Comparison of ENCODE assay signal across 1 cellular context in genomic region chr7:131513245-131514061, GRCh38.
TF ChIP-seq lines count a peak whose summit lies in the region.

No MANE protein-coding gene starts in this region.

TF ChIP-seq in HepG2, 621 proteins besides CTCF, POLR2A, EP300 and RAD21 (continued from another document and continues in another):
- no peak for TF ChIP-seq PCBP2 (optimal IDR thresholded peaks at IDR 0.05; ENCODE audit: low read depth, low read length, poor library complexity, severe bottlenecking)
- 0 out of 2 replicates have a peak, but pooled peaks have one; percentile 43 for TF ChIP-seq ZNF605 (CRISPR knock-in tag; IDR thresholded peaks at IDR 0.05)
- TF ChIP-seq, protein P1, sequence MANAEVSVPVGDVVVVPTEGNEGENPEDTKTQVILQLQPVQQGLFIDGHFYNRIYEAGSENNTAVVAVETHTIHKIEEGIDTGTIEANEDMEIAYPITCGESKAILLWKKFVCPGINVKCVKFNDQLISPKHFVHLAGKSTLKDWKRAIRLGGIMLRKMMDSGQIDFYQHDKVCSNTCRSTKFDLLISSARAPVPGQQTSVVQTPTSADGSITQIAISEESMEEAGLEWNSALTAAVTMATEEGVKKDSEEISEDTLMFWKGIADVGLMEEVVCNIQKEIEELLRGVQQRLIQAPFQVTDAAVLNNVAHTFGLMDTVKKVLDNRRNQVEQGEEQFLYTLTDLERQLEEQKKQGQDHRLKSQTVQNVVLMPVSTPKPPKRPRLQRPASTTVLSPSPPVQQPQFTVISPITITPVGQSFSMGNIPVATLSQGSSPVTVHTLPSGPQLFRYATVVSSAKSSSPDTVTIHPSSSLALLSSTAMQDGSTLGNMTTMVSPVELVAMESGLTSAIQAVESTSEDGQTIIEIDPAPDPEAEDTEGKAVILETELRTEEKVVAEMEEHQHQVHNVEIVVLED (CRISPR knock-in tag; IDR thresholded peaks at IDR 0.05; ENCODE audit: borderline replicate concordance): no peak
- TF ChIP-seq CCAR2 (optimal IDR thresholded peaks at IDR 0.05; ENCODE audit: low read depth, low read length): no peak
- TF ChIP-seq, protein P2, sequence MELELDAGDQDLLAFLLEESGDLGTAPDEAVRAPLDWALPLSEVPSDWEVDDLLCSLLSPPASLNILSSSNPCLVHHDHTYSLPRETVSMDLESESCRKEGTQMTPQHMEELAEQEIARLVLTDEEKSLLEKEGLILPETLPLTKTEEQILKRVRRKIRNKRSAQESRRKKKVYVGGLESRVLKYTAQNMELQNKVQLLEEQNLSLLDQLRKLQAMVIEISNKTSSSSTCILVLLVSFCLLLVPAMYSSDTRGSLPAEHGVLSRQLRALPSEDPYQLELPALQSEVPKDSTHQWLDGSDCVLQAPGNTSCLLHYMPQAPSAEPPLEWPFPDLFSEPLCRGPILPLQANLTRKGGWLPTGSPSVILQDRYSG (CRISPR knock-in tag; IDR thresholded peaks at IDR 0.05): no peak
- no peak for TF ChIP-seq ZNF652 (CRISPR knock-in tag; IDR thresholded peaks at IDR 0.05; ENCODE audit: borderline replicate concordance, low read depth)
- peak; percentile 64; the same call in 1 of the 2 replicates for TF ChIP-seq PITX1 (CRISPR knock-in tag; IDR thresholded peaks at IDR 0.05)
- 0 out of 3 replicates have a peak, but pooled peaks have one; percentile 36 for TF ChIP-seq MXI1 (IDR thresholded peaks at IDR 0.05; ENCODE audit: borderline replicate concordance, low read depth, low read length)
- no peak for TF ChIP-seq RBM39 (IDR thresholded peaks at IDR 0.05; ENCODE audit: low read depth, low read length, poor library complexity, severe bottlenecking)
- TF ChIP-seq TEAD3 (CRISPR knock-in tag; optimal IDR thresholded peaks at IDR 0.05; ENCODE audit: borderline replicate concordance): peak; percentile 99
- TF ChIP-seq, protein P3, sequence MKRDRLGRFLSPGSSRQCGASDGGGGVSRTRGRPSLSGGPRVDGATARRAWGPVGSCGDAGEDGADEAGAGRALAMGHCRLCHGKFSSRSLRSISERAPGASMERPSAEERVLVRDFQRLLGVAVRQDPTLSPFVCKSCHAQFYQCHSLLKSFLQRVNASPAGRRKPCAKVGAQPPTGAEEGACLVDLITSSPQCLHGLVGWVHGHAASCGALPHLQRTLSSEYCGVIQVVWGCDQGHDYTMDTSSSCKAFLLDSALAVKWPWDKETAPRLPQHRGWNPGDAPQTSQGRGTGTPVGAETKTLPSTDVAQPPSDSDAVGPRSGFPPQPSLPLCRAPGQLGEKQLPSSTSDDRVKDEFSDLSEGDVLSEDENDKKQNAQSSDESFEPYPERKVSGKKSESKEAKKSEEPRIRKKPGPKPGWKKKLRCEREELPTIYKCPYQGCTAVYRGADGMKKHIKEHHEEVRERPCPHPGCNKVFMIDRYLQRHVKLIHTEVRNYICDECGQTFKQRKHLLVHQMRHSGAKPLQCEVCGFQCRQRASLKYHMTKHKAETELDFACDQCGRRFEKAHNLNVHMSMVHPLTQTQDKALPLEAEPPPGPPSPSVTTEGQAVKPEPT (CRISPR knock-in tag; IDR thresholded peaks at IDR 0.05; ENCODE audit: low read depth): no peak
- TF ChIP-seq, protein P4, sequence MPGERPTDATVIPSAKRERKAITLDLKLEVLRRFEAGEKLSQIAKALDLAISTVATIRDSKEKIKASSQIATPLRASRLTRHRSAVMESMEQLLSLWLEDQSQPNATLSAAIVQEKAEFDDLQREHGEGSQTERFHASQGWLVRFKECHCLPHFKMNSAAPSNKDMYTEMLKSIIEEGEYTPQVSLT (CRISPR knock-in tag; IDR thresholded peaks at IDR 0.05; ENCODE audit: borderline replicate concordance, low read depth): no peak
- TF ChIP-seq RXRA (CRISPR knock-in tag; IDR thresholded peaks at IDR 0.05): peak; percentile 53; the same call in 1 of the 2 replicates
- no peak for TF ChIP-seq ZFP36 (IDR thresholded peaks at IDR 0.05; ENCODE audit: borderline replicate concordance, low read depth, low read length, partially characterized antibody)
- TF ChIP-seq E2F2 (CRISPR knock-in tag; IDR thresholded peaks at IDR 0.05; ENCODE audit: borderline replicate concordance): no peak
- peak; percentile 65; the same call in 1 of the 2 replicates for TF ChIP-seq ZNF331 (CRISPR knock-in tag; IDR thresholded peaks at IDR 0.05)
- TF ChIP-seq, protein P5, sequence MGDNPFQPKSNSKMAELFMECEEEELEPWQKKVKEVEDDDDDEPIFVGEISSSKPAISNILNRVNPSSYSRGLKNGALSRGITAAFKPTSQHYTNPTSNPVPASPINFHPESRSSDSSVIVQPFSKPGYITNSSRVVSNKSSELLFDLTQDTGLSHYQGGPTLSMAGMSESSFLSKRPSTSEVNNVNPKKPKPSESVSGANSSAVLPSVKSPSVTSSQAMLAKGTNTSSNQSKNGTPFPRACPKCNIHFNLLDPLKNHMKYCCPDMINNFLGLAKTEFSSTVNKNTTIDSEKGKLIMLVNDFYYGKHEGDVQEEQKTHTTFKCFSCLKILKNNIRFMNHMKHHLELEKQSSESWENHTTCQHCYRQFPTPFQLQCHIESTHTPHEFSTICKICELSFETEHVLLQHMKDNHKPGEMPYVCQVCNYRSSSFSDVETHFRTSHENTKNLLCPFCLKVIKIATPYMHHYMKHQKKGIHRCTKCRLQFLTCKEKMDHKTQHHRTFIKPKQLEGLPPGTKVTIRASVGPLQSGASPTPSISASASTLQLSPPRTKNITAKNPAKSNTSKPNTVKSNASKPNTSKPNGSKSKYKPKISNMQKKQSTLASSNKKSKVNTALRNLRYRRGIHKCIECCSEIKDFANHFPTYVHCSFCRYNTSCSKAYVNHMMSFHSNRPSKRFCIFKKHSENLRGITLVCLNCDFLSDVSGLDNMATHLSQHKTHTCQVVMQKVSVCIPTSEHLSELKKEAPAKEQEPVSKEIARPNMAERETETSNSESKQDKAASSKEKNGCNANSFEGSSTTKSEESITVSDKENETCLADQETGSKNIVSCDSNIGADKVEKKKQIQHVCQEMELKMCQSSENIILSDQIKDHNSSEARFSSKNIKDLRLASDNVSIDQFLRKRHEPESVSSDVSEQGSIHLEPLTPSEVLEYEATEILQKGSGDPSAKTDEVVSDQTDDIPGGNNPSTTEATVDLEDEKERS (CRISPR knock-in tag; IDR thresholded peaks at IDR 0.05): peak; percentile 46; the same call in 1 of the 2 replicates
- TF ChIP-seq KMT2A (CRISPR knock-in tag; IDR thresholded peaks at IDR 0.05): no peak
- 0 out of 2 replicates have a peak, but pooled peaks have one; percentile 25 for TF ChIP-seq ZNF891 (CRISPR knock-in tag; IDR thresholded peaks at IDR 0.05)
- no peak for TF ChIP-seq HOXD1 (CRISPR knock-in tag; IDR thresholded peaks at IDR 0.05)
- no peak for TF ChIP-seq ARID2 (CRISPR knock-in tag; IDR thresholded peaks at IDR 0.05; ENCODE audit: borderline replicate concordance)
- peak; percentile 43 for TF ChIP-seq ZNF770 (CRISPR knock-in tag; IDR thresholded peaks at IDR 0.05)
- peak; percentile 48; the same call in 1 of the 2 replicates for TF ChIP-seq HDAC2 (CRISPR knock-in tag; IDR thresholded peaks at IDR 0.05)
- no peak for TF ChIP-seq ZNF362 (CRISPR knock-in tag; IDR thresholded peaks at IDR 0.05; ENCODE audit: borderline replicate concordance)
- no peak for TF ChIP-seq RFX3 (CRISPR knock-in tag; IDR thresholded peaks at IDR 0.05)
- no peak for TF ChIP-seq ETV5 (CRISPR knock-in tag; IDR thresholded peaks at IDR 0.05; ENCODE audit: borderline replicate concordance)
- no peak for TF ChIP-seq TBP (CRISPR knock-in tag; IDR thresholded peaks at IDR 0.05)
- peak; percentile 86 for TF ChIP-seq PTBP1 (IDR thresholded peaks at IDR 0.05; ENCODE audit: low read depth, low read length, poor library complexity, severe bottlenecking)
- no peak for TF ChIP-seq TEAD2 (CRISPR knock-in tag; IDR thresholded peaks at IDR 0.05)
- TF ChIP-seq ZGPAT (CRISPR knock-in tag; IDR thresholded peaks at IDR 0.05): peak; percentile 56; the same call in 1 of the 2 replicates
- no peak for TF ChIP-seq MAF1 (CRISPR knock-in tag; IDR thresholded peaks at IDR 0.05; ENCODE audit: borderline replicate concordance)
- TF ChIP-seq, protein P6, sequence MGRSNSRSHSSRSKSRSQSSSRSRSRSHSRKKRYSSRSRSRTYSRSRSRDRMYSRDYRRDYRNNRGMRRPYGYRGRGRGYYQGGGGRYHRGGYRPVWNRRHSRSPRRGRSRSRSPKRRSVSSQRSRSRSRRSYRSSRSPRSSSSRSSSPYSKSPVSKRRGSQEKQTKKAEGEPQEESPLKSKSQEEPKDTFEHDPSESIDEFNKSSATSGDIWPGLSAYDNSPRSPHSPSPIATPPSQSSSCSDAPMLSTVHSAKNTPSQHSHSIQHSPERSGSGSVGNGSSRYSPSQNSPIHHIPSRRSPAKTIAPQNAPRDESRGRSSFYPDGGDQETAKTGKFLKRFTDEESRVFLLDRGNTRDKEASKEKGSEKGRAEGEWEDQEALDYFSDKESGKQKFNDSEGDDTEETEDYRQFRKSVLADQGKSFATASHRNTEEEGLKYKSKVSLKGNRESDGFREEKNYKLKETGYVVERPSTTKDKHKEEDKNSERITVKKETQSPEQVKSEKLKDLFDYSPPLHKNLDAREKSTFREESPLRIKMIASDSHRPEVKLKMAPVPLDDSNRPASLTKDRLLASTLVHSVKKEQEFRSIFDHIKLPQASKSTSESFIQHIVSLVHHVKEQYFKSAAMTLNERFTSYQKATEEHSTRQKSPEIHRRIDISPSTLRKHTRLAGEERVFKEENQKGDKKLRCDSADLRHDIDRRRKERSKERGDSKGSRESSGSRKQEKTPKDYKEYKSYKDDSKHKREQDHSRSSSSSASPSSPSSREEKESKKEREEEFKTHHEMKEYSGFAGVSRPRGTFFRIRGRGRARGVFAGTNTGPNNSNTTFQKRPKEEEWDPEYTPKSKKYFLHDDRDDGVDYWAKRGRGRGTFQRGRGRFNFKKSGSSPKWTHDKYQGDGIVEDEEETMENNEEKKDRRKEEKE (IDR thresholded peaks at IDR 0.05): no peak
- no peak for TF ChIP-seq ZNF274 (CRISPR knock-in tag; IDR thresholded peaks at IDR 0.05)
- TF ChIP-seq YY1 (IDR thresholded peaks at IDR 0.05; ENCODE audit: insufficient read depth, insufficient replicate concordance, low read depth, low read length): peak; percentile 24
- TF ChIP-seq POLR2AphosphoS5 (IDR thresholded peaks at IDR 0.05; ENCODE audit: low read depth, low read length): no peak
- TF ChIP-seq ZNF75D (CRISPR knock-in tag; IDR thresholded peaks at IDR 0.05; ENCODE audit: borderline replicate concordance): no peak
- TF ChIP-seq ZNF790 (CRISPR knock-in tag; IDR thresholded peaks at IDR 0.05; ENCODE audit: borderline replicate concordance): no peak
- TF ChIP-seq ZNF710 (CRISPR knock-in tag; IDR thresholded peaks at IDR 0.05; ENCODE audit: borderline replicate concordance): no peak
- TF ChIP-seq GATA4 (IDR thresholded peaks at IDR 0.05; ENCODE audit: borderline replicate concordance, low read depth): no peak
- TF ChIP-seq CBX2 (IDR thresholded peaks at IDR 0.05; ENCODE audit: low read depth, low read length): no peak
- no peak for TF ChIP-seq CBX2 (CRISPR knock-in tag; IDR thresholded peaks at IDR 0.05; ENCODE audit: low read depth)
- no peak for TF ChIP-seq EZH2 (conservative IDR thresholded peaks at IDR 0.05; ENCODE audit: low read depth, low read length)
- no peak for TF ChIP-seq SALL2 (CRISPR knock-in tag; IDR thresholded peaks at IDR 0.05)
